Comparison of ENCODE assay signal across 18 cellular contexts in genomic region chr10:124012991-124013390, GRCh38.
A peak's percentile ranks its signal among the peaks of the same experiment; 100 is the strongest.
DNase-seq lines count a peak whose midpoint lies in the region; ATAC-seq, FAIRE-seq and TF ChIP-seq lines count a peak whose summit lies in the region.
"Had no signal": no experiment of that assay in that cellular context is flagged by ENCODE, and none has a peak within 500 bp of the region (broad histone marks: within the 10 kb centered on the region; RNA-seq: fewer than 3 reads in every experiment).

No MANE protein-coding gene starts in this region.

- WGBS in HepG2 (ENCODE audit: low lambda C conversion rate): 97% methylated on average over 5 of the region's 7 CpGs

- no peak overlapping the region for H3K9ac ChIP-seq in HepG2 (ENCODE audit: insufficient read depth, low read depth, low read length)
- H3K9ac ChIP-seq: BLaER1 had no signal

- H3K36me3 ChIP-seq in left ventricle myocardium inferior (peaks cover 7% of the 10 kb centered on the region), HepG2 (replicated peaks in 1 of 2; ENCODE audit: control insufficient read depth in 1 of 2, insufficient read depth in 2 of 2, low read length in 2 of 2) (peaks cover 32 to 76% of the 10 kb centered on the region in 2 experiments), neutrophil (peaks cover 98% of the 10 kb centered on the region)

- H3K27me3 ChIP-seq in left ventricle myocardium inferior (ENCODE audit: low read depth) (peaks cover 7% of the 10 kb centered on the region), HepG2 (ENCODE audit: control insufficient read depth in 1 of 2, insufficient read depth in 2 of 2, low read length in 2 of 2) (no peaks in the 10 kb centered on the region), neutrophil (no peaks in the 10 kb centered on the region)
- H3K27me3 ChIP-seq: BLaER1 had no signal

- no TSS peak for BruUV-seq in HepG2 (replicated peaks; lab: Mats Ljungman, UMichigan)

- no peaks in the 10 kb centered on the region for H3K4me1 ChIP-seq in left ventricle myocardium inferior
- H3K4me1 ChIP-seq in HepG2 (ENCODE audit: insufficient read depth, low read length): no peaks in the 10 kb centered on the region
- peaks cover 19 to 32% of the 10 kb centered on the region in 2 experiments for H3K4me1 ChIP-seq in neutrophil (ENCODE audit: control insufficient read depth in 1 of 2, insufficient read depth in 1 of 2, low read depth in 1 of 2, low read length in 1 of 2)

- H3K4me2 ChIP-seq in HepG2 (ENCODE audit: low read depth, low read length): no peak overlapping the region
- H3K4me2 ChIP-seq: BLaER1 had no signal

- no peaks in the 10 kb centered on the region for H3K79me2 ChIP-seq in HepG2 (ENCODE audit: insufficient read depth, low read length)

- no peak for TF ChIP-seq RAD21 in HepG2 (CRISPR knock-in tag; IDR thresholded peaks at IDR 0.05)

- TF ChIP-seq POLR2A in HepG2 (IDR thresholded peaks at IDR 0.05; ENCODE audit: insufficient read depth in 1 of 2, low read depth in 2 of 2, low read length in 2 of 2): no peak

- in situ Hi-C loops in HepG2 (cut with HindIII; ENCODE audit: extremely low pct_ligation_motif_present, low pct_unique_long_range_greater_than_20kb): no loop called here

- intact Hi-C loops in left ventricle myocardium superior (cut with micrococcal nuclease) (no loop called here), left ventricle myocardium inferior (cut with micrococcal nuclease) (no loop called here), HepG2 (cut with micrococcal nuclease; ENCODE audit: unreplicated experiment) (no loop called here)

- CTCF ChIA-PET in HepG2 (lab: Yijun Ruan, JAX; ENCODE audit: low intra/inter-chr PET ratio, low total read pairs): no interaction called here

- H3K9me3 ChIP-seq in left ventricle myocardium inferior (replicated peaks): peaks cover 14% of the 10 kb centered on the region
- peaks cover 13% of the 10 kb centered on the region for H3K9me3 ChIP-seq in HepG2 (ENCODE audit: low read length)
- no peaks in the 10 kb centered on the region for H3K9me3 ChIP-seq in neutrophil

- no peak for FAIRE-seq in HepG2 (lab: Jason Lieb, UNC)
- FAIRE-seq: GM12878 had no signal

- no peak overlapping the region for H2AFZ ChIP-seq in HepG2 (ENCODE audit: low read length)

- H3K4me3 ChIP-seq in left ventricle myocardium inferior (no peak overlapping the region), HepG2 (replicated peaks in 1 of 3; ENCODE audit: insufficient read depth in 1 of 3, low read depth in 2 of 3, low read length in 3 of 3) (no peak overlapping the region), neutrophil (ENCODE audit: low read depth in 1 of 2, low read length in 1 of 2) (no peak overlapping the region)
- H3K4me3 ChIP-seq: BLaER1, GM12878 had no signal

- H4K20me1 ChIP-seq in HepG2 (ENCODE audit: insufficient read depth, low read length): peaks cover 13% of the 10 kb centered on the region

- H3K27ac ChIP-seq in left ventricle myocardium inferior (replicated peaks) (no peak overlapping the region), HepG2 (ENCODE audit: extremely low read length, insufficient read depth, low read length) (no peak overlapping the region), neutrophil (peak overlapping the region; percentile 39)
- H3K27ac ChIP-seq: BLaER1 had no signal

- TF ChIP-seq CTCF in left ventricle myocardium inferior (IDR thresholded peaks at IDR 0.05; ENCODE audit: borderline replicate concordance) (no peak), HepG2 (CRISPR knock-in tag; IDR thresholded peaks at IDR 0.05) (no peak), neutrophil (IDR thresholded peaks at IDR 0.05) (no peak)

- POLR2A ChIA-PET in HepG2 (lab: Yijun Ruan, JAX): no interaction called here

- TF ChIP-seq EP300 in HepG2 (IDR thresholded peaks at IDR 0.05; ENCODE audit: low read depth in 2 of 2, low read length in 2 of 2) (no peak), HepG2 (CRISPR knock-in tag; IDR thresholded peaks at IDR 0.05; ENCODE audit: borderline replicate concordance) (no peak)

- DNase-seq in left ventricle myocardium superior: peak; percentile 3
- no peak for DNase-seq in left ventricle myocardium inferior
- DNase-seq in HepG2 (ENCODE audit: low spot score): no peak
- no peak for DNase-seq in foreskin melanocyte
- DNase-seq in occipital lobe (lab: John Stamatoyannopoulos, UW): no peak
- DNase-seq in DMS 273 (lab: John Stamatoyannopoulos, UW; ENCODE audit: unreplicated experiment): no peak
- DNase-seq: 8988T; Calu3; CD8-positive, alpha-beta T cell; DMS 273 treated with DMSO at 0.1 percent for 48 hours; DMS53; DND-41; EL; GOT3; H7 had no signal

- ATAC-seq in left ventricle myocardium superior (no peak), HepG2 (no peak)
- ATAC-seq: CD8-positive, alpha-beta T cell; GM12878 had no signal

TF ChIP-seq in HepG2, 621 proteins besides CTCF, POLR2A, EP300 and RAD21:
- TF ChIP-seq HOMEZ (CRISPR knock-in tag; IDR thresholded peaks at IDR 0.05; ENCODE audit: low read depth): no peak
- 0 out of 2 replicates have a peak, but pooled peaks have one; percentile 25 for TF ChIP-seq ZNF687 (CRISPR knock-in tag; IDR thresholded peaks at IDR 0.05)
